In genomic region chr2:39838589-39838988, GRCh38 we compare ENCODE assay signal across 1 cellular context.
TF ChIP-seq lines count a peak whose summit lies in the region.

No MANE protein-coding gene starts in this region.

TF ChIP-seq in HepG2, 621 proteins besides CTCF, POLR2A, EP300 and RAD21:
- TF ChIP-seq HMGA1 (CRISPR knock-in tag; conservative IDR thresholded peaks at IDR 0.05): no peak
- TF ChIP-seq RFXANK (CRISPR knock-in tag; IDR thresholded peaks at IDR 0.05): no peak
- TF ChIP-seq CBFB (CRISPR knock-in tag; IDR thresholded peaks at IDR 0.05): no peak
- TF ChIP-seq LBX2 (CRISPR knock-in tag; IDR thresholded peaks at IDR 0.05; ENCODE audit: borderline replicate concordance): no peak
- no peak for TF ChIP-seq JUND (CRISPR knock-in tag; IDR thresholded peaks at IDR 0.05)
- TF ChIP-seq KLF12 (CRISPR knock-in tag; IDR thresholded peaks at IDR 0.05; ENCODE audit: borderline replicate concordance): no peak
- no peak for TF ChIP-seq STAT5B (CRISPR knock-in tag; IDR thresholded peaks at IDR 0.05)
- TF ChIP-seq SNAI1 (CRISPR knock-in tag; IDR thresholded peaks at IDR 0.05; ENCODE audit: borderline replicate concordance): no peak
- TF ChIP-seq NR2F1 (CRISPR knock-in tag; IDR thresholded peaks at IDR 0.05): no peak
- TF ChIP-seq ZNF124 (CRISPR knock-in tag; IDR thresholded peaks at IDR 0.05): no peak
- no peak for TF ChIP-seq ELK4 (CRISPR knock-in tag; IDR thresholded peaks at IDR 0.05; ENCODE audit: borderline replicate concordance)
- TF ChIP-seq FOXA3 (CRISPR knock-in tag; IDR thresholded peaks at IDR 0.05): no peak
- no peak for TF ChIP-seq NCOR1 (IDR thresholded peaks at IDR 0.05; ENCODE audit: borderline replicate concordance, low read length)
- no peak for TF ChIP-seq SALL2 (CRISPR knock-in tag; IDR thresholded peaks at IDR 0.05)
- TF ChIP-seq LRRFIP1 (CRISPR knock-in tag; conservative IDR thresholded peaks at IDR 0.05): no peak
- TF ChIP-seq KDM1A (CRISPR knock-in tag; IDR thresholded peaks at IDR 0.05): no peak
- TF ChIP-seq ZNF138 (CRISPR knock-in tag; IDR thresholded peaks at IDR 0.05; ENCODE audit: low read depth): no peak
